8 cellular contexts compared by ENCODE assay signal in the genomic region with DNA sequence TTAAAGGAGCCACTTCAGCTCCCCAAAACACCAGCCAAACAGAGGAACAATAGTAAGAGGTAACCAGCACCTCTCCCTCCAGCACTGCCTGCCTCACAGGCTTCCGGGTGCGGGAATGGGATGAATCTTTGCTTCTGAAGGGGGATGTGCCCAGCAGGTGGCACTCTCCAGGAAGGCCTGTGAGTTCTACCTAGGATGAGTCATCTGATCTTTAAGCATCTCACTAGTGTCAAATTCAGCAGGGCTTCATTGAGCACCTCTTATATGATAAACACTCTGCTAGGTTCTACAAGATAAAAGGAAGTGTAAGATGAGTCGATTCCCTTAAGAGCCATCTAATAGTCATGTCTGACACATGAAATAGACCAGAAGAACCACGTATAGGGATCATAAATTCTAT.
DNase-seq lines count a peak whose midpoint lies in the region; ATAC-seq, FAIRE-seq and TF ChIP-seq lines count a peak whose summit lies in the region.

No MANE protein-coding gene starts in this region.

- no peak overlapping the region for H2AFZ ChIP-seq in astrocyte (ENCODE audit: low read depth, low read length)

- no peak for FAIRE-seq in astrocyte (lab: Jason Lieb, UNC)

- no peak for ATAC-seq in GM18873 (IDR thresholded peaks at IDR 0.05; ENCODE audit: low FRiP score, unreplicated experiment)
- no peak for ATAC-seq in GM21515 (IDR thresholded peaks at IDR 0.05; ENCODE audit: unreplicated experiment)
- ATAC-seq in CD4-positive, alpha-beta T cell (ENCODE audit: poor library complexity) = no peak

- intact Hi-C loops in activated CD4-positive, alpha-beta T cell treated with anti-CD3 and anti-CD28 coated beads, Interleukin-2, amount 10 ng/mL, durations not matched to agents 24 days and 14 days (cut with micrococcal nuclease) = loop anchor here (5.0 kb wide), 1 partner anchor 59 kb away; no protein-coding TSS in a partner anchor
- intact Hi-C loops in CD4-positive, alpha-beta T cell (cut with DNase I, micrococcal nuclease) = no loop called here

- no peak overlapping the region for H3K9ac ChIP-seq in astrocyte (ENCODE audit: low read length)

- no peaks in the 10 kb centered on the region for H3K4me1 ChIP-seq in astrocyte (ENCODE audit: insufficient read depth, low read length)

- peak; percentile 52 for TF ChIP-seq CTCF in astrocyte (IDR thresholded peaks at IDR 0.05; ENCODE audit: insufficient read depth, low read depth, low read length)
- TF ChIP-seq CTCF in CD4-positive, alpha-beta T cell (IDR thresholded peaks at IDR 0.05) = no peak

- H3K36me3 ChIP-seq in astrocyte (ENCODE audit: insufficient read depth, low read length) = no peaks in the 10 kb centered on the region

- peaks cover 7% of the 10 kb centered on the region for H3K27me3 Mint-ChIP-seq in activated CD4-positive, alpha-beta T cell treated with anti-CD3 and anti-CD28 coated beads, Interleukin-2, amount 10 ng/mL, durations not matched to agents 24 days and 14 days
- H3K27me3 Mint-ChIP-seq in astrocyte (ENCODE audit: low read depth, unreplicated experiment) = peaks cover 2% of the 10 kb centered on the region
- peaks cover 45% of the 10 kb centered on the region for H3K27me3 Mint-ChIP-seq in CD4-positive, alpha-beta T cell

- peaks cover 3% of the 10 kb centered on the region for H3K4me1 Mint-ChIP-seq in activated CD4-positive, alpha-beta T cell treated with anti-CD3 and anti-CD28 coated beads, Interleukin-2, amount 10 ng/mL, durations not matched to agents 24 days and 14 days
- no peaks in the 10 kb centered on the region for H3K4me1 Mint-ChIP-seq in astrocyte (ENCODE audit: low read depth, unreplicated experiment)
- peaks cover 9% of the 10 kb centered on the region for H3K4me1 Mint-ChIP-seq in CD4-positive, alpha-beta T cell (ENCODE audit: low read depth)

- H3K4me3 Mint-ChIP-seq in activated CD4-positive, alpha-beta T cell treated with anti-CD3 and anti-CD28 coated beads, Interleukin-2, amount 10 ng/mL, durations not matched to agents 24 days and 14 days = no peak overlapping the region
- no peak overlapping the region for H3K4me3 Mint-ChIP-seq in astrocyte (ENCODE audit: unreplicated experiment)
- H3K4me3 Mint-ChIP-seq in CD4-positive, alpha-beta T cell = no peak overlapping the region

- POLR2A ChIA-PET in CD4-positive, alpha-beta T cell (lab: Charles Lee) = no interaction called here

- no peak overlapping the region for H3K4me2 ChIP-seq in astrocyte (ENCODE audit: low read length)

- no peaks in the 10 kb centered on the region for H3K9me3 ChIP-seq in astrocyte (ENCODE audit: insufficient read depth, low read depth, low read length)
- no peaks in the 10 kb centered on the region for H3K9me3 ChIP-seq in CD4-positive, alpha-beta T cell (ENCODE audit: control insufficient read depth, low read length)

- no peaks in the 10 kb centered on the region for H3K79me2 ChIP-seq in astrocyte (ENCODE audit: insufficient read depth, low read length)

- H3K36me3 Mint-ChIP-seq in activated CD4-positive, alpha-beta T cell treated with anti-CD3 and anti-CD28 coated beads, Interleukin-2, amount 10 ng/mL, durations not matched to agents 24 days and 14 days (ENCODE audit: low read depth) = no peaks in the 10 kb centered on the region
- H3K36me3 Mint-ChIP-seq in astrocyte (ENCODE audit: low read depth, unreplicated experiment) = peaks cover 28% of the 10 kb centered on the region
- H3K36me3 Mint-ChIP-seq in CD4-positive, alpha-beta T cell (ENCODE audit: low read depth) = no peaks in the 10 kb centered on the region

- H3K27me3 ChIP-seq in astrocyte (ENCODE audit: insufficient read depth, low read length) = no peaks in the 10 kb centered on the region
- peaks cover 4% of the 10 kb centered on the region for H3K27me3 ChIP-seq in CD4-positive, alpha-beta T cell (ENCODE audit: control insufficient read depth, insufficient read depth, low read length)

- no peak overlapping the region for H3K27ac Mint-ChIP-seq in activated CD4-positive, alpha-beta T cell treated with anti-CD3 and anti-CD28 coated beads, Interleukin-2, amount 10 ng/mL, durations not matched to agents 24 days and 14 days
- H3K27ac Mint-ChIP-seq in astrocyte (ENCODE audit: unreplicated experiment) = no peak overlapping the region
- H3K27ac Mint-ChIP-seq in CD4-positive, alpha-beta T cell = no peak overlapping the region

- H3K4me3 ChIP-seq in astrocyte (ENCODE audit: insufficient read depth, low read depth, low read length) = no peak overlapping the region

- no peaks in the 10 kb centered on the region for H4K20me1 ChIP-seq in astrocyte (ENCODE audit: insufficient read depth, low read length)

- no peaks in the 10 kb centered on the region for H3K9me3 Mint-ChIP-seq in activated CD4-positive, alpha-beta T cell treated with anti-CD3 and anti-CD28 coated beads, Interleukin-2, amount 10 ng/mL, durations not matched to agents 24 days and 14 days
- no peaks in the 10 kb centered on the region for H3K9me3 Mint-ChIP-seq in astrocyte (ENCODE audit: unreplicated experiment)
- no peaks in the 10 kb centered on the region for H3K9me3 Mint-ChIP-seq in CD4-positive, alpha-beta T cell

- peak; percentile 57 for DNase-seq in activated CD4-positive, alpha-beta T cell treated with anti-CD3 and anti-CD28 coated beads, Interleukin-2, amount 10 ng/mL, durations not matched to agents 24 days and 14 days
- no peak for DNase-seq in activated CD4-positive, alpha-beta T cell treated with anti-CD3 and anti-CD28 coated beads, Interleukin-2, amount 50 U/mL, for 1 hour
- DNase-seq in NCI-H1105 treated with DMSO at 0.1 percent for 48 hours (lab: John Stamatoyannopoulos, UW) (peak; percentile 51), astrocyte (ENCODE audit: low read depth) (peak; percentile 41), left kidney (ENCODE audit: low read depth, low spot score) (peak; percentile 54)
- no peak for DNase-seq in CD4-positive, alpha-beta T cell

- no peak overlapping the region for H3K27ac ChIP-seq in astrocyte (ENCODE audit: low read depth, low read length)
- no peak overlapping the region for H3K27ac ChIP-seq in CD4-positive, alpha-beta T cell (ENCODE audit: low read depth, low read length)

- CTCF ChIA-PET in CD4-positive, alpha-beta T cell (lab: Charles Lee) = no interaction called here

Comparison
In these comparisons a context has a peak if more than half of its experiments do, and no peak if none do; other contexts are left out.
1. DNase-seq: peak in activated CD4-positive, alpha-beta T cell treated with anti-CD3 and anti-CD28 coated beads, Interleukin-2, amount 10 ng/mL, durations not matched to agents 24 days and 14 days (single experiment), NCI-H1105 treated with DMSO at 0.1 percent for 48 hours (single experiment), astrocyte (single experiment) and left kidney (single experiment); none in activated CD4-positive, alpha-beta T cell treated with anti-CD3 and anti-CD28 coated beads, Interleukin-2, amount 50 U/mL, for 1 hour (single experiment) and CD4-positive, alpha-beta T cell (0 of 10).